1 cellular context compared by ENCODE assay signal in genomic region chr7:116236020-116236630, GRCh38.
TF ChIP-seq lines count a peak whose summit lies in the region.

No MANE protein-coding gene starts in this region.

TF ChIP-seq in H1, 55 proteins besides CTCF, POLR2A, EP300 and RAD21 (continued from another document):
- TF ChIP-seq E2F6 (IDR thresholded peaks at IDR 0.05) = no peak
- no peak for TF ChIP-seq TEAD4 (IDR thresholded peaks at IDR 0.05; ENCODE audit: low read depth, low read length)
- TF ChIP-seq ATF3 (IDR thresholded peaks at IDR 0.05; ENCODE audit: insufficient read depth, low read depth, low read length) = no peak
- no peak for TF ChIP-seq RBBP5 (IDR thresholded peaks at IDR 0.05; ENCODE audit: borderline replicate concordance, low read depth, low read length)
- no peak for TF ChIP-seq CHD1 (IDR thresholded peaks at IDR 0.05; ENCODE audit: low read depth, low read length)
- TF ChIP-seq CTBP2 (IDR thresholded peaks at IDR 0.05; ENCODE audit: borderline replicate concordance, insufficient read depth, insufficient read length, low read length) = no peak
- TF ChIP-seq KDM5A (IDR thresholded peaks at IDR 0.05; ENCODE audit: low read length) = no peak
- TF ChIP-seq TAF7 (optimal IDR thresholded peaks at IDR 0.05; ENCODE audit: borderline replicate concordance, low read depth, low read length) = no peak
- no peak for TF ChIP-seq RXRA (IDR thresholded peaks at IDR 0.05; ENCODE audit: insufficient read depth, low read depth, low read length)
- no peak for TF ChIP-seq SAP30 (IDR thresholded peaks at IDR 0.05; ENCODE audit: insufficient read depth, insufficient replicate concordance, low read length)
- TF ChIP-seq BACH1 (IDR thresholded peaks at IDR 0.05; ENCODE audit: low read length) = no peak
TF ChIP-seq in H1: peak in this region for 0.
